In the genomic region with DNA sequence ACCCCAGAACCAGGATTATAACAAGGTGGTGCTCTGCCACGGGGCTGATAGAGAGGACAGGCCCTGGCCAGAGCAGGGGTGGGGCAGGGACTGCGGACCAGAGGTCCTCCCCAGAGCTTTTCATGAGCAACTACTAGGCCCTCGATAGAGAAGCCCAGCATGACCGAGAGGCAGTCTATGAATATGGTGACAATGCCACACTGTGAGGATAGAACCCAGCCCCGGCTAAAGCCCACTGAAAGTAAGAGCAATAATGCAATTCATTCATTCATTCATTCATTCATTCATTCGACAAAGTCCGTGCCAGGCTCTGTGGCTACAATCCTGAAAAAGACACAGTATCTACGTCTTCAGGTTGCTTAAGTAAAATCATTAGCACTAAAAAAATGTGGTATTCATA, we compare ENCODE assay signal across 1 cellular context.
TF ChIP-seq lines count a peak whose summit lies in the region.

No MANE protein-coding gene starts in this region.

TF ChIP-seq in GM12878, 131 proteins besides CTCF, POLR2A, EP300 and RAD21:
- TF ChIP-seq TARDBP (IDR thresholded peaks at IDR 0.05; ENCODE audit: borderline replicate concordance) (no peak), ZNF24 (IDR thresholded peaks at IDR 0.05) (peak; percentile 94)
